ENCODE assay signal across 10 cellular contexts in genomic region chr11:47243454-47243853, GRCh38. TPM values are rescaled to one million over a fixed set of nuclear protein-coding genes. Genes with fewer than 3 reads are reported as not detected.
DNase-seq lines count a peak whose midpoint lies in the region; TF ChIP-seq lines count a peak whose summit lies in the region.
"Had no signal": no experiment of that assay in that cellular context is flagged by ENCODE, and none has a peak within 500 bp of the region (broad histone marks: within the 10 kb centered on the region; RNA-seq: fewer than 3 reads in every experiment).

No MANE protein-coding gene starts in this region.

- DNase-seq in SIG-M5 treated with dmso at 0.1 percent for 504 hours (lab: John Stamatoyannopoulos, UW; ENCODE audit: unreplicated experiment) (peak; percentile 46), SIG-M5 (lab: John Stamatoyannopoulos, UW) (no peak), breast epithelium (ENCODE audit: low spot score in 2 of 2) (no peak), prostate gland (ENCODE audit: low spot score) (peak; percentile 54), kidney tubule cell (ENCODE audit: low spot score) (no peak)
- no peak for DNase-seq in stimulated activated CD4-positive, alpha-beta T cell treated with anti-CD3 and anti-CD28 coated beads, Interleukin-15, amount 100 ng/mL, for 24 hours
- DNase-seq: erythroblast, NCI-H345, Peyer's patch, T-helper 9 cell had no signal

- no peaks in the 10 kb centered on the region for H3K27me3 ChIP-seq in breast epithelium
- no peaks in the 10 kb centered on the region for H3K27me3 ChIP-seq in prostate gland (replicated peaks; ENCODE audit: insufficient read depth)
- H3K27me3 ChIP-seq: Peyer's patch had no signal

- H3K36me3 ChIP-seq in breast epithelium (no peaks in the 10 kb centered on the region), prostate gland (peaks cover 5 to 32% of the 10 kb centered on the region in 2 donors)

- intact Hi-C loops in breast epithelium (cut with DNase I; ENCODE audit: low total_unique reads), result no loop called here
- intact Hi-C loops in prostate gland (cut with DNase I), result no loop called here

- H3K4me1 ChIP-seq in breast epithelium (peaks cover 4 to 10% of the 10 kb centered on the region in 2 donors), prostate gland (replicated peaks) (peaks cover 12% of the 10 kb centered on the region)

- TF ChIP-seq POLR2A in breast epithelium (IDR thresholded peaks at IDR 0.05) (no peak), prostate gland (IDR thresholded peaks at IDR 0.05) (no peak)

- H3K27ac ChIP-seq in breast epithelium, result peak overlapping the region; percentile 61 to 65
- H3K27ac ChIP-seq in prostate gland, result peak overlapping the region; percentile 64 to 68
- H3K27ac ChIP-seq: Peyer's patch had no signal

- H3K9me3 ChIP-seq in breast epithelium (no peaks in the 10 kb centered on the region), prostate gland (no peaks in the 10 kb centered on the region)
- H3K9me3 ChIP-seq: Peyer's patch had no signal

- WGBS in prostate gland, result 58% methylated on average over 4 of the region's 4 CpGs

- H3K4me3 ChIP-seq in breast epithelium (no peak overlapping the region), prostate gland (no peak overlapping the region)
- H3K4me3 ChIP-seq: Peyer's patch had no signal

- TF ChIP-seq CTCF in breast epithelium (IDR thresholded peaks at IDR 0.05), result no peak
- no peak for TF ChIP-seq CTCF in prostate gland (IDR thresholded peaks at IDR 0.05)

RNA-seq across cellular contexts. Expression of gene ACP2, which starts 5.2 kb away (rescaled TPM):
- total RNA-seq in breast epithelium (10 to 100 TPM; 39.7 to 45.2 (median 41.9) TPM), prostate gland (100 to 1,000 TPM in 1 of 2 donors, 10 to 100 TPM in 1; 94.6 to 104 TPM)

RNA-seq across cellular contexts. Expression of gene NR1H3, which starts 14.3 kb away (rescaled TPM):
- total RNA-seq in breast epithelium (10 to 100 TPM; 56.1 to 92.4 (median 91.1) TPM), prostate gland (10 to 100 TPM; 31.8 to 34.2 TPM)

RNA-seq across cellular contexts. Expression of gene MADD, which starts 26.5 kb away (rescaled TPM):
- total RNA-seq in breast epithelium (10 to 100 TPM; 43.3 to 56.5 (median 46.6) TPM), prostate gland (10 to 100 TPM; 53.6 to 87.3 TPM)

RNA-seq across cellular contexts. Expression of gene DDB2, which starts 28.7 kb away (rescaled TPM):
- 10 to 100 TPM; 31.2 to 44.5 (median 39.3) TPM for total RNA-seq in breast epithelium
- 10 to 100 TPM; 27.4 to 41.3 TPM for total RNA-seq in prostate gland

RNA-seq across cellular contexts. Expression of gene PACSIN3, which starts 57.2 kb away (rescaled TPM):
- 10 to 100 TPM in 2 of 3 donors, 1 to 10 TPM in 1; 9.9 to 47.3 (median 33.1) TPM for total RNA-seq in breast epithelium
- total RNA-seq in prostate gland, result 10 to 100 TPM; 38.3 to 92.3 TPM

Comparison
In these comparisons a context has a peak if more than half of its experiments do, and no peak if none do; other contexts are left out.
1. DNase-seq: peak in SIG-M5 treated with dmso at 0.1 percent for 504 hours (single experiment) and prostate gland (single experiment); none in SIG-M5 (single experiment), breast epithelium (0 of 2), kidney tubule cell (single experiment) and stimulated activated CD4-positive, alpha-beta T cell treated with anti-CD3 and anti-CD28 coated beads, Interleukin-15, amount 100 ng/mL, for 24 hours (single experiment).